11 cellular contexts compared by ENCODE assay signal in the genomic region with DNA sequence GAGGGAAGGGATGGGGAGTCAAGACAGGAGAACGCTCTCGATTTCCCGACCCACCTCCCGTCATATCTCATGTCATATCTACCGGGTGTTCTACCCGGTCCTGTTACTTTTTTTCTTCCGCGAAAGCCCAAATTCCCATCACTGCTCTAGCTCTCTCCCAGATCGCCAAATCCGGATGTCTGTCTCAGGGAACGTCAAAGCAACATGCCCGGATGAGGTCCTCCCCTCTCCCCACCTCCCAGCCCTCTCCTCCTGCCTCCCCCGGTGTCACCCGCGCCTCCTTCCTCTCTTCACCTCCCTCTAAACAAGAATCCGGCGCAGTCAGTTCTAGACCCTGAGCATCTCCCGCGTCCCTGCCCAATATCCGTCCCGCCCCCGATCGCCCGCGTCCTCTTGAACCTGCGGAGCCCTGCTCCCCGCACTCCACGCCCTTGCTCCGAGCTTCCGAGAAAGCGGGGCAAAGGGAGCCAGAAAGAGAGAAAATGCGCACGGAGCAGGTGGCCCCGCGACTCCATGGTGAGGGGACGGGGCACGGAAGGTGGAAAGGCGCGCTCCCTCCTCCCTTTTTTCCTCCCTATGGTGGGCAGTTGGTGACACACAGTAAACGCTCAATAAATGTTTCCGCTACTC. TPM values are rescaled to one million over a fixed set of nuclear protein-coding genes. Genes with fewer than 3 reads are reported as not detected.
A peak's percentile ranks its signal among the peaks of the same experiment; 100 is the strongest.
DNase-seq lines count a peak whose midpoint lies in the region; ATAC-seq, FAIRE-seq and TF ChIP-seq lines count a peak whose summit lies in the region.
"Not testable (repeated sequence)": the region's sequence is repeated elsewhere in the genome, so short reads cannot be mapped to it uniquely, and the experiment has no call there.
"Had no signal": no experiment of that assay in that cellular context is flagged by ENCODE, and none has a peak within 500 bp of the region (broad histone marks: within the 10 kb centered on the region; RNA-seq: fewer than 3 reads in every experiment).

No MANE protein-coding gene starts in this region.

- not testable (repeated sequence) for H3K27ac Mint-ChIP-seq in CD14-positive monocyte; stimulated activated effector memory CD8-positive, alpha-beta T cell treated with anti-CD3 and anti-CD28 coated beads, Interleukin-12 subunit alpha, Interleukin-12 subunit beta, amount 100 ng/mL, for 72 hours
- peak overlapping the region; percentile 3 for H3K27ac Mint-ChIP-seq in mesothelial cell of epicardium

- not testable (repeated sequence) for H2AFZ ChIP-seq in PC-9

- peaks cover 16% of the 10 kb centered on the region for H3K79me2 ChIP-seq in PC-9 (ENCODE audit: low read depth)

- H3K4me2 ChIP-seq in PC-9 = peak overlapping the region; percentile 61

- not testable (repeated sequence) for H3F3A ChIP-seq in PC-9 (ENCODE audit: insufficient read depth, low read depth)

- not testable (repeated sequence) for H3K27ac ChIP-seq in PC-9
- peak overlapping the region in 2 of 4 donors; percentile 73 to 86 for H3K27ac ChIP-seq in esophagus squamous epithelium

- CTCF ChIA-PET in PC-9 (lab: Charles Lee) = not testable (repeated sequence)

- H3K27me3 Mint-ChIP-seq in CD14-positive monocyte (ENCODE audit: low read depth in 3 of 3) (peaks cover 61 to 70% (median 64%) of the 10 kb centered on the region in 3 donors), mesothelial cell of epicardium (ENCODE audit: low read depth) (peaks cover 67% of the 10 kb centered on the region)
- not testable (repeated sequence) for H3K27me3 Mint-ChIP-seq in activated T-cell treated with anti-CD3 and anti-CD28 coated beads, Interleukin-2, amount 50 U/mL, for 4 hours (ENCODE audit: low read depth)

- not testable (repeated sequence) for ATAC-seq in activated T-cell treated with anti-CD3 and anti-CD28 coated beads, Interleukin-2, amount 50 U/mL, for 4 hours; stimulated activated effector memory CD8-positive, alpha-beta T cell treated with anti-CD3 and anti-CD28 coated beads, Interleukin-12 subunit alpha, Interleukin-12 subunit beta, amount 100 ng/mL, for 72 hours

- intact Hi-C loops in CD14-positive monocyte (cut with micrococcal nuclease); PC-9 (cut with micrococcal nuclease; ENCODE audit: unreplicated experiment); esophagus squamous epithelium (cut with DNase I): not testable (repeated sequence)

- not testable (repeated sequence) for H3K36me3 ChIP-seq in H7 (replicated peaks; ENCODE audit: control insufficient read depth, insufficient read depth, low read length); PC-9 (ENCODE audit: low read depth); bronchial epithelial cell (ENCODE audit: control insufficient read depth, insufficient read depth, low read length); esophagus squamous epithelium

- H3K4me1 Mint-ChIP-seq in CD14-positive monocyte (peaks cover 60% of the 10 kb centered on the region), mesothelial cell of epicardium (peaks cover 36% of the 10 kb centered on the region)
- peaks cover 55% of the 10 kb centered on the region for H3K4me1 Mint-ChIP-seq in activated T-cell treated with anti-CD3 and anti-CD28 coated beads, Interleukin-2, amount 50 U/mL, for 4 hours (ENCODE audit: low read depth)
- peaks cover 48% of the 10 kb centered on the region for H3K4me1 Mint-ChIP-seq in stimulated activated effector memory CD8-positive, alpha-beta T cell treated with anti-CD3 and anti-CD28 coated beads, Interleukin-12 subunit alpha, Interleukin-12 subunit beta, amount 100 ng/mL, for 72 hours

- H3K9me3 Mint-ChIP-seq in CD14-positive monocyte = peaks cover 0 to 18% (median 5%) of the 10 kb centered on the region in 7 donors
- H3K9me3 Mint-ChIP-seq in activated T-cell treated with anti-CD3 and anti-CD28 coated beads, Interleukin-2, amount 50 U/mL, for 4 hours; mesothelial cell of epicardium; stimulated activated effector memory CD8-positive, alpha-beta T cell treated with anti-CD3 and anti-CD28 coated beads, Interleukin-12 subunit alpha, Interleukin-12 subunit beta, amount 100 ng/mL, for 72 hours: not testable (repeated sequence)

- H3K36me3 Mint-ChIP-seq in CD14-positive monocyte = peaks cover 18 to 23% of the 10 kb centered on the region in 2 donors
- H3K36me3 Mint-ChIP-seq in activated T-cell treated with anti-CD3 and anti-CD28 coated beads, Interleukin-2, amount 50 U/mL, for 4 hours (ENCODE audit: insufficient read depth); mesothelial cell of epicardium; stimulated activated effector memory CD8-positive, alpha-beta T cell treated with anti-CD3 and anti-CD28 coated beads, Interleukin-12 subunit alpha, Interleukin-12 subunit beta, amount 100 ng/mL, for 72 hours: not testable (repeated sequence)

- H4K20me1 ChIP-seq in PC-9 (ENCODE audit: insufficient read depth) = not testable (repeated sequence)

- H3K4me3 Mint-ChIP-seq in CD14-positive monocyte (peak overlapping the region; percentile 54 to 84), mesothelial cell of epicardium (peak overlapping the region; percentile 65)
- H3K4me3 Mint-ChIP-seq in activated T-cell treated with anti-CD3 and anti-CD28 coated beads, Interleukin-2, amount 50 U/mL, for 4 hours = peak overlapping the region; percentile 81
- H3K4me3 Mint-ChIP-seq in stimulated activated effector memory CD8-positive, alpha-beta T cell treated with anti-CD3 and anti-CD28 coated beads, Interleukin-12 subunit alpha, Interleukin-12 subunit beta, amount 100 ng/mL, for 72 hours = peak overlapping the region; percentile 68

- H3K4me3 ChIP-seq in H7 (ENCODE audit: insufficient read depth, low read depth, low read length) = peak overlapping the region; percentile 46
- H3K4me3 ChIP-seq in PC-9 = peak overlapping the region; percentile 48; the same call in 1 of the 2 replicates
- peak overlapping the region; percentile 50 for H3K4me3 ChIP-seq in bronchial epithelial cell (ENCODE audit: low read depth, low read length)
- H3K4me3 ChIP-seq in esophagus squamous epithelium = peak overlapping the region in 3 of 4 donors; percentile 38 to 58 (median 45)

- H3K4me1 ChIP-seq in PC-9 (replicated peaks; ENCODE audit: insufficient read depth) = peaks cover 33% of the 10 kb centered on the region
- H3K4me1 ChIP-seq in esophagus squamous epithelium = peaks cover 15 to 64% (median 19%) of the 10 kb centered on the region in 3 donors

- not testable (repeated sequence) for BruUV-seq in PC-9 (replicated peaks; lab: Mats Ljungman, UMichigan)

- 2 to 15% methylated on average over 8 of the region's 41 CpGs for WGBS in esophagus squamous epithelium, 2 donors

- not testable (repeated sequence) for FAIRE-seq in bronchial epithelial cell (lab: Jason Lieb, UNC)

- not testable (repeated sequence) for TF ChIP-seq POLR2A in esophagus squamous epithelium (IDR thresholded peaks at IDR 0.05)

- H3K9me3 ChIP-seq in PC-9 (ENCODE audit: insufficient read depth, low read depth); esophagus squamous epithelium: not testable (repeated sequence)

- POLR2A ChIA-PET in PC-9 (lab: Charles Lee; ENCODE audit: unreplicated experiment) = not testable (repeated sequence)

- DNase-seq in CD14-positive monocyte (ENCODE audit: low spot score); H7; PC-9; activated T-cell treated with anti-CD3 and anti-CD28 coated beads, Interleukin-2, amount 50 U/mL, for 4 hours; bronchial epithelial cell (ENCODE audit: low read depth); esophagus squamous epithelium (lab: John Stamatoyannopoulos, UW); mesothelial cell of epicardium (ENCODE audit: low spot score in 2 of 2, unreplicated experiment in 2 of 2); stimulated activated effector memory CD8-positive, alpha-beta T cell treated with anti-CD3 and anti-CD28 coated beads, Interleukin-12 subunit alpha, Interleukin-12 subunit beta, amount 100 ng/mL, for 72 hours (ENCODE audit: low spot score in 2 of 2): not testable (repeated sequence)

- H3K27me3 ChIP-seq in H7 (ENCODE audit: control insufficient read depth, insufficient read depth, low read length) (peaks cover 59% of the 10 kb centered on the region), esophagus squamous epithelium (peaks cover 0 to 56% (median 0%) of the 10 kb centered on the region in 4 donors)
- H3K27me3 ChIP-seq in PC-9 (ENCODE audit: insufficient read depth, low read depth); bronchial epithelial cell (ENCODE audit: control insufficient read depth, insufficient read depth, low read length): not testable (repeated sequence)

- not testable (repeated sequence) for TF ChIP-seq CTCF in CD14-positive monocyte (IDR thresholded peaks at IDR 0.05); PC-9 (conservative IDR thresholded peaks at IDR 0.05); bronchial epithelial cell (IDR thresholded peaks at IDR 0.05; ENCODE audit: insufficient read depth, low read length, severe bottlenecking); esophagus squamous epithelium (IDR thresholded peaks at IDR 0.05); mesothelial cell of epicardium (IDR thresholded peaks at IDR 0.05; ENCODE audit: unreplicated experiment)

- H3K9me2 ChIP-seq in PC-9 (ENCODE audit: insufficient read depth) = not testable (repeated sequence)

RNA-seq across cellular contexts. Expression of a gene that starts 4.3 kb away (rescaled TPM):
- 1 to 10 TPM; 1.2 to 1.8 TPM for polyA plus RNA-seq in CD14-positive monocyte
- 0.37 and 0.55 TPM in 2 replicates for total RNA-seq in H7 (2014; rRNA removed; shearing (Covaris generic))
- total RNA-seq in PC-9 (2021) = 2.3 and 4.4 TPM in 2 replicates
- total RNA-seq in activated T-cell treated with anti-CD3 and anti-CD28 coated beads, Interleukin-2, amount 50 U/mL, for 4 hours = 1 to 10 TPM in 2 of 3 donors, under 1 TPM in 1; 0.90 to 1.8 (median 1.1) TPM
- 0.13 and 0.53 TPM in 2 replicates for total RNA-seq in bronchial epithelial cell
- 1 to 10 TPM in 1 of 4 donors, under 1 TPM in 2, not detected in 1; 0.27 to 1.5 (median 0.57) TPM for total RNA-seq in esophagus squamous epithelium
- 6.1 to 7.6 TPM (median 7.1 TPM) in 3 replicates for total RNA-seq in mesothelial cell of epicardium

RNA-seq across cellular contexts. Expression of a gene that starts 4.4 kb away (rescaled TPM):
- polyA plus RNA-seq in CD14-positive monocyte = 10 to 100 TPM; 33.6 to 38.2 TPM
- 3.9 and 6.3 TPM in 2 replicates for total RNA-seq in H7 (2014; rRNA removed; shearing (Covaris generic))
- total RNA-seq in PC-9 (2021) (19.2 and 41.4 TPM in 2 replicates), bronchial epithelial cell (11.1 and 11.6 TPM in 2 replicates), esophagus squamous epithelium (10 to 100 TPM in 2 of 4 donors, 1 to 10 TPM in 2; 5.5 to 18.9 (median 12.5) TPM), mesothelial cell of epicardium (11.8 to 13.5 TPM (median 12.1 TPM) in 3 replicates)
- total RNA-seq in activated T-cell treated with anti-CD3 and anti-CD28 coated beads, Interleukin-2, amount 50 U/mL, for 4 hours = 10 to 100 TPM; 20.6 to 28.1 (median 25.2) TPM

RNA-seq across cellular contexts. Expression of a gene that starts 15.0 kb away (rescaled TPM):
- polyA plus RNA-seq in CD14-positive monocyte = 100 to 1,000 TPM; 319 to 357 TPM
- 129 and 172 TPM in 2 replicates for total RNA-seq in H7 (2014; rRNA removed; shearing (Covaris generic))
- total RNA-seq in PC-9 (2021) (103 and 114 TPM in 2 replicates), bronchial epithelial cell (222 and 317 TPM in 2 replicates), esophagus squamous epithelium (100 to 1,000 TPM; 446 to 796 (median 696) TPM), mesothelial cell of epicardium (41.0 to 52.4 TPM (median 45.5 TPM) in 3 replicates)
- total RNA-seq in activated T-cell treated with anti-CD3 and anti-CD28 coated beads, Interleukin-2, amount 50 U/mL, for 4 hours = 100 to 1,000 TPM; 107 to 122 (median 108) TPM

RNA-seq across cellular contexts. Expression of a gene that starts 15.3 kb away (rescaled TPM):
- 1 to 10 TPM; 1.7 to 3.5 TPM for polyA plus RNA-seq in CD14-positive monocyte
- total RNA-seq in H7 (2014; rRNA removed; shearing (Covaris generic)) = 13.1 and 13.9 TPM in 2 replicates
- 34.1 and 47.0 TPM in 2 replicates for total RNA-seq in PC-9 (2021)
- total RNA-seq in activated T-cell treated with anti-CD3 and anti-CD28 coated beads, Interleukin-2, amount 50 U/mL, for 4 hours = 10 to 100 TPM; 16.9 to 19.2 (median 17.1) TPM
- total RNA-seq in bronchial epithelial cell = 6.6 and 9.2 TPM in 2 replicates
- total RNA-seq in esophagus squamous epithelium = 10 to 100 TPM in 3 of 4 donors, 1 to 10 TPM in 1; 8.1 to 17.4 (median 11.4) TPM
- 36.1 to 45.3 TPM (median 41.1 TPM) in 3 replicates for total RNA-seq in mesothelial cell of epicardium

RNA-seq across cellular contexts. Expression of a gene that starts 57.3 kb away (rescaled TPM):
- not detected for polyA plus RNA-seq in CD14-positive monocyte
- total RNA-seq in H7 (2014; rRNA removed; shearing (Covaris generic)) = 0.10 and 0.11 TPM in 2 replicates
- total RNA-seq in PC-9 (2021) (0.92 and 2.0 TPM in 2 replicates), bronchial epithelial cell (0.38 and 0.53 TPM in 2 replicates), esophagus squamous epithelium (1 to 10 TPM in 2 of 4 donors, under 1 TPM in 2; 0.29 to 2.3 (median 1.3) TPM), mesothelial cell of epicardium (0.18 to 0.47 TPM (median 0.38 TPM) in 3 replicates)
- under 1 TPM in 1 of 3 donors, not detected in 2; 0.13 TPM for total RNA-seq in activated T-cell treated with anti-CD3 and anti-CD28 coated beads, Interleukin-2, amount 50 U/mL, for 4 hours
- total RNA-seq: lower leg skin, SJSA1, urinary bladder had no signal
